Comparison of ENCODE assay signal across 38 cellular contexts in the genomic region with DNA sequence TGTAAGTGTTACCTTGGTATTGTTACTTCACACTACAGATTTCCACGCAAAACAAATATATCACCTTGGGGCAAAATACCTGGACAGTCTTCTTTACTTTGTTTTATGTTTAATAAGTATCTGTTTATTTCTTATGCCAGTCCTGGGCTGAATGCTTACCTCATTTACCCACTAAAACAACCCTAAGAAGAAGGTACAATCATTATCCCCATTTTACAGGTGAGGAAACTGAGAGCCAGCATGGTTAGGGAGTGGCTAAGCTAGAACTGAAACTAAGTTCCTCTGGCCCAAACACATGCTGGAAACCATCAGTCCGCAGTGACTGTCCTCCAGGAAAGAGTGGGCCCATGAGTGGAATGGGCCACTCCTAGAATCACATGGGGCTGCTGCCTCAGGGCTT. TPM values are rescaled to one million over a fixed set of nuclear protein-coding genes. Genes with fewer than 3 reads are reported as not detected.
"Had no signal": no experiment of that assay in that cellular context is flagged by ENCODE, and none has a peak within 500 bp of the region (broad histone marks: within the 10 kb centered on the region; RNA-seq: fewer than 3 reads in every experiment).

No MANE protein-coding gene starts in this region.

- H3K27me3 ChIP-seq: body of pancreas, cardiac muscle cell had no signal

- H3K9me3 ChIP-seq: adrenal gland, ascending aorta, body of pancreas, breast epithelium had no signal

- DNase-seq: activated effector memory CD4-positive, alpha-beta T cell treated with anti-CD3 and anti-CD28 coated beads, Interleukin-2, amount 50 U/mL, for 16 hours; activated effector memory CD4-positive, alpha-beta T cell treated with Interleukin-2 at 50 U/mL for 16 hours; activated gamma-delta T cell; activated gamma-delta T cell treated with Interleukin-2 at 50 U/mL for 16 hours; activated naive CD4-positive, alpha-beta T cell; activated naive CD4-positive, alpha-beta T cell treated with anti-CD3 and anti-CD28 coated beads for 36 hours; activated naive CD4-positive, alpha-beta T cell treated with anti-CD3 and anti-CD28 coated beads, Interleukin-2, amount 10 ng/mL, durations not matched to agents 7 days and 5 days; activated naive CD4-positive, alpha-beta T cell treated with anti-CD3 and anti-CD28 coated beads, Interleukin-2, amount 50 U/mL, for 16 hours; activated naive CD4-positive, alpha-beta T cell treated with Interleukin-2 at 50 U/mL for 16 hours; activated naive CD8-positive, alpha-beta T cell treated with anti-CD3 and anti-CD28 coated beads for 36 hours; activated naive CD8-positive, alpha-beta T cell treated with anti-CD3 and anti-CD28 coated beads, Interleukin-2, amount 10 ng/mL, durations not matched to agents 7 days and 5 days; activated naive CD8-positive, alpha-beta T cell treated with anti-CD3 and anti-CD28 coated beads, Interleukin-2, amount 50 U/mL, for 24 hours; activated T-cell treated with anti-CD3 and anti-CD28 coated beads, Interleukin-2, amount 50 U/mL, for 24 hours; activated T-cell treated with anti-CD3 and anti-CD28 coated beads, Interleukin-2, amount 50 U/mL, for 4 hours; activated T-cell treated with anti-CD3 and anti-CD28 coated beads, Interleukin-2, amount 50 U/mL, for 48 hours; activated T-cell treated with anti-CD3 and anti-CD28 coated beads, Interleukin-2, amount 50 U/mL, for 72 hours; adrenal gland; amniotic stem cell; amygdala; anterior cingulate cortex; aorta; body of pancreas; brain microvascular endothelial cell; caudate nucleus; central memory CD4-positive, alpha-beta T cell; cerebellar nuclear complex had no signal

- H3K4me1 ChIP-seq: adrenal gland, ascending aorta, body of pancreas, breast epithelium had no signal

- FAIRE-seq: astrocyte, bronchial epithelial cell had no signal

- ATAC-seq: activated naive CD4-positive, alpha-beta T cell treated with anti-CD3 and anti-CD28 coated beads, Interleukin-2, amount 50 U/mL, for 72 hours; activated naive CD8-positive, alpha-beta T cell treated with anti-CD3 and anti-CD28 coated beads, Interleukin-2, amount 50 U/mL, for 24 hours; activated T-cell treated with anti-CD3 and anti-CD28 coated beads, Interleukin-2, amount 50 U/mL, for 4 hours; activated T-cell treated with anti-CD3 and anti-CD28 coated beads, Interleukin-2, amount 50 U/mL, for 72 hours; activated T-helper 17 cell treated with anti-CD3 and anti-CD28 coated beads, Interleukin-2, amount 50 U/mL, for 72 hours; body of pancreas had no signal

- H3K4me3 ChIP-seq: adrenal gland, ascending aorta, body of pancreas, breast epithelium, cardiac muscle cell had no signal

- H3K27ac ChIP-seq: adrenal gland, ascending aorta, body of pancreas, brain microvascular endothelial cell, breast epithelium, cardiac muscle cell had no signal

- H3K36me3 ChIP-seq: adrenal gland, ascending aorta, brain microvascular endothelial cell, breast epithelium, cardiac muscle cell had no signal

RNA-seq across cellular contexts. Expression of gene GUCA2B, which starts 13.0 kb away (rescaled TPM):
- total RNA-seq: activated naive CD4-positive, alpha-beta T cell treated with anti-CD3 and anti-CD28 coated beads for 36 hours; activated naive CD4-positive, alpha-beta T cell treated with anti-CD3 and anti-CD28 coated beads, Interleukin-2, amount 50 U/mL, for 72 hours; activated naive CD8-positive, alpha-beta T cell treated with anti-CD3 and anti-CD28 coated beads for 36 hours; activated naive CD8-positive, alpha-beta T cell treated with anti-CD3 and anti-CD28 coated beads, Interleukin-2, amount 10 ng/mL, durations not matched to agents 7 days and 5 days; activated T-cell treated with anti-CD3 and anti-CD28 coated beads, Interleukin-2, amount 50 U/mL, for 4 hours; activated T-cell treated with anti-CD3 and anti-CD28 coated beads, Interleukin-2, amount 50 U/mL, for 72 hours; activated T-helper 1 cell treated with anti-CD3 and anti-CD28 coated beads, Interleukin-12 subunit alpha, Interleukin-12 subunit beta, Interleukin-2, Interleukin-4 antibody, amounts not matched to agents 30 ng/mL and 10 ng/mL and 1 ng/mL, durations not matched to agents 14 hours and 24 hours and 36 hours; activated T-helper 17 cell treated with anti-CD3 and anti-CD28 coated beads, Interleukin-2, amount 50 U/mL, for 72 hours; activated T-helper 2 cell treated with anti-CD3 and anti-CD28 coated beads, Interferon-gamma antibody, Interleukin-2, Interleukin-4, amounts not matched to agents 10 μg/mL and 5 μg/mL and 100 μg/mL, durations not matched to agents 14 hours and 24 hours and 36 hours; adrenal gland; aorta; ascending aorta; astrocyte; body of pancreas; breast epithelium; bronchial epithelial cell; cardiac muscle cell; cardiac septum; cerebellum; chondrocyte had no signal
- polyA plus RNA-seq: adrenal gland, cardiac muscle cell had no signal

RNA-seq across cellular contexts. Expression of gene GUCA2A, which starts 24.4 kb away (rescaled TPM):
- total RNA-seq: activated naive CD4-positive, alpha-beta T cell treated with anti-CD3 and anti-CD28 coated beads for 36 hours; activated naive CD4-positive, alpha-beta T cell treated with anti-CD3 and anti-CD28 coated beads, Interleukin-2, amount 50 U/mL, for 72 hours; activated naive CD8-positive, alpha-beta T cell treated with anti-CD3 and anti-CD28 coated beads for 36 hours; activated naive CD8-positive, alpha-beta T cell treated with anti-CD3 and anti-CD28 coated beads, Interleukin-2, amount 10 ng/mL, durations not matched to agents 7 days and 5 days; activated T-cell treated with anti-CD3 and anti-CD28 coated beads, Interleukin-2, amount 50 U/mL, for 4 hours; activated T-cell treated with anti-CD3 and anti-CD28 coated beads, Interleukin-2, amount 50 U/mL, for 72 hours; activated T-helper 1 cell treated with anti-CD3 and anti-CD28 coated beads, Interleukin-12 subunit alpha, Interleukin-12 subunit beta, Interleukin-2, Interleukin-4 antibody, amounts not matched to agents 30 ng/mL and 10 ng/mL and 1 ng/mL, durations not matched to agents 14 hours and 24 hours and 36 hours; activated T-helper 17 cell treated with anti-CD3 and anti-CD28 coated beads, Interleukin-2, amount 50 U/mL, for 72 hours; activated T-helper 2 cell treated with anti-CD3 and anti-CD28 coated beads, Interferon-gamma antibody, Interleukin-2, Interleukin-4, amounts not matched to agents 10 μg/mL and 5 μg/mL and 100 μg/mL, durations not matched to agents 14 hours and 24 hours and 36 hours; adrenal gland; aorta; ascending aorta; astrocyte; body of pancreas; bronchial epithelial cell; cardiac muscle cell; cardiac septum; cerebellum; chondrocyte had no signal
- polyA plus RNA-seq: cardiac muscle cell had no signal
